17 cellular contexts compared by ENCODE assay signal in genomic region chr2:173989160-173989885, GRCh38. TPM values are rescaled to one million over a fixed set of nuclear protein-coding genes. Genes with fewer than 3 reads are reported as not detected.
DNase-seq lines count a peak whose midpoint lies in the region; ATAC-seq and TF ChIP-seq lines count a peak whose summit lies in the region.
"Had no signal": no experiment of that assay in that cellular context is flagged by ENCODE, and none has a peak within 500 bp of the region (broad histone marks: within the 10 kb centered on the region; RNA-seq: fewer than 3 reads in every experiment).

No MANE protein-coding gene starts in this region.

- H3K4me1 Mint-ChIP-seq in stimulated activated effector memory CD8-positive, alpha-beta T cell treated with anti-CD3 and anti-CD28 coated beads, Interleukin-12 subunit alpha, Interleukin-12 subunit beta, amount 100 ng/mL, for 72 hours, result no peaks in the 10 kb centered on the region

- H3K36me3 Mint-ChIP-seq in stimulated activated effector memory CD8-positive, alpha-beta T cell treated with anti-CD3 and anti-CD28 coated beads, Interleukin-12 subunit alpha, Interleukin-12 subunit beta, amount 100 ng/mL, for 72 hours, result no peaks in the 10 kb centered on the region

- H3K4me3 Mint-ChIP-seq in stimulated activated effector memory CD8-positive, alpha-beta T cell treated with anti-CD3 and anti-CD28 coated beads, Interleukin-12 subunit alpha, Interleukin-12 subunit beta, amount 100 ng/mL, for 72 hours, result no peak overlapping the region
- H3K4me3 Mint-ChIP-seq: CD14-positive monocyte had no signal

- peak overlapping the region; percentile 66 for H3K4me2 ChIP-seq in KMS-11

- H3K4me3 ChIP-seq in KMS-11 (IDR thresholded peaks at IDR 0.05; ENCODE audit: insufficient read depth, low read depth, low read length) (peak overlapping the region; percentile 46), upper lobe of right lung (no peak overlapping the region)
- H3K4me3 ChIP-seq: transverse colon had no signal

- no peak overlapping the region for H3K9ac ChIP-seq in KMS-11

- TF ChIP-seq CTCF in KMS-11 (conservative IDR thresholded peaks at IDR 0.05; ENCODE audit: low read depth, low read length) (no peak), upper lobe of right lung (IDR thresholded peaks at IDR 0.05) (peak; percentile 8)

- no peaks in the 10 kb centered on the region for H3K9me3 ChIP-seq in upper lobe of right lung
- H3K9me3 ChIP-seq: transverse colon had no signal

- no peak overlapping the region for H3K27ac Mint-ChIP-seq in stimulated activated effector memory CD8-positive, alpha-beta T cell treated with anti-CD3 and anti-CD28 coated beads, Interleukin-12 subunit alpha, Interleukin-12 subunit beta, amount 100 ng/mL, for 72 hours

- no peaks in the 10 kb centered on the region for H4K20me1 ChIP-seq in KMS-11 (ENCODE audit: insufficient read depth)

- intact Hi-C loops in left ventricle myocardium superior (cut with micrococcal nuclease), result no loop called here
- intact Hi-C loops in upper lobe of right lung (cut with DNase I), result no loop called here

- H3K9me3 Mint-ChIP-seq in stimulated activated effector memory CD8-positive, alpha-beta T cell treated with anti-CD3 and anti-CD28 coated beads, Interleukin-12 subunit alpha, Interleukin-12 subunit beta, amount 100 ng/mL, for 72 hours, result no peaks in the 10 kb centered on the region

- H3K27me3 ChIP-seq in KMS-11 (ENCODE audit: insufficient read depth, low read depth) (no peaks in the 10 kb centered on the region), upper lobe of right lung (no peaks in the 10 kb centered on the region)
- H3K27me3 ChIP-seq: transverse colon had no signal

- DNase-seq in left ventricle myocardium superior (no peak), upper lobe of right lung (no peak), DMS153 treated with DMSO at 0.1 percent for 48 hours (lab: John Stamatoyannopoulos, UW; ENCODE audit: unreplicated experiment) (no peak)
- no peak for DNase-seq in activated naive CD4-positive, alpha-beta T cell (lab: John Stamatoyannopoulos, UW)
- DNase-seq in stimulated activated effector memory CD8-positive, alpha-beta T cell treated with anti-CD3 and anti-CD28 coated beads, Interleukin-12 subunit alpha, Interleukin-12 subunit beta, amount 100 ng/mL, for 72 hours (ENCODE audit: low spot score in 2 of 2), result no peak
- DNase-seq: activated CD4-positive, alpha-beta T cell treated with anti-CD3 and anti-CD28 coated beads for 4 hours; cortex of kidney; DND-41; hypothalamus; NCI-H2029 treated with DMSO at 0.1 percent for 48 hours; T-helper 2 cell; transverse colon had no signal

- H3K79me2 ChIP-seq in KMS-11 (ENCODE audit: insufficient read depth, low read depth), result no peaks in the 10 kb centered on the region

- ATAC-seq in GM21390 (IDR thresholded peaks at IDR 0.05; ENCODE audit: unreplicated experiment), result peak; percentile 39
- peak; percentile 25 for ATAC-seq in left ventricle myocardium superior
- no peak for ATAC-seq in upper lobe of right lung
- ATAC-seq in stimulated activated effector memory CD8-positive, alpha-beta T cell treated with anti-CD3 and anti-CD28 coated beads, Interleukin-12 subunit alpha, Interleukin-12 subunit beta, amount 100 ng/mL, for 72 hours, result no peak
- no peak for ATAC-seq in HG02763 (IDR thresholded peaks at IDR 0.05; ENCODE audit: unreplicated experiment)
- ATAC-seq: esophagus mucosa had no signal

- peak overlapping the region; percentile 74 for H2AFZ ChIP-seq in KMS-11 (ENCODE audit: low read depth)

- no peaks in the 10 kb centered on the region for H3K36me3 ChIP-seq in KMS-11 (ENCODE audit: insufficient read depth)
- H3K36me3 ChIP-seq in upper lobe of right lung, result no peaks in the 10 kb centered on the region
- H3K36me3 ChIP-seq: transverse colon had no signal

- H3K4me1 ChIP-seq in KMS-11 (ENCODE audit: low read depth, poor library complexity, severe bottlenecking), result peaks cover 56% of the 10 kb centered on the region
- H3K4me1 ChIP-seq in upper lobe of right lung, result peaks cover 34% of the 10 kb centered on the region

- peak overlapping the region; percentile 44; the same call in 1 of the 2 replicates for H3K27ac ChIP-seq in KMS-11
- no peak overlapping the region for H3K27ac ChIP-seq in upper lobe of right lung

RNA-seq across cellular contexts. Expression of gene SP3, which starts 24.1 kb away (rescaled TPM):
- total RNA-seq in left ventricle myocardium superior (36.7 TPM), upper lobe of right lung (77.4 TPM)

Comparison
In these comparisons a context has a peak if more than half of its experiments do, and no peak if none do; other contexts are left out.
1. ATAC-seq: peak in GM21390 (single experiment) and left ventricle myocardium superior (single experiment); none in upper lobe of right lung (single experiment), stimulated activated effector memory CD8-positive, alpha-beta T cell treated with anti-CD3 and anti-CD28 coated beads, Interleukin-12 subunit alpha, Interleukin-12 subunit beta, amount 100 ng/mL, for 72 hours (single experiment) and HG02763 (single experiment).